In genomic region chr19:38511074-38511708, GRCh38 we compare ENCODE assay signal across 1 cellular context.
TF ChIP-seq lines count a peak whose summit lies in the region.

No MANE protein-coding gene starts in this region.

TF ChIP-seq in HEK293, 187 proteins besides CTCF, POLR2A, EP300 and RAD21 (continued from another document):
- no peak for TF ChIP-seq PRDM6 (tag by site-specific recombination; IDR thresholded peaks at IDR 0.05)
- TF ChIP-seq ZSCAN16 (tag by site-specific recombination; IDR thresholded peaks at IDR 0.05), result no peak
- TF ChIP-seq GLIS1 (tag by site-specific recombination; IDR thresholded peaks at IDR 0.05), result peak; percentile 45; the same call in 1 of the 2 replicates
- no peak for TF ChIP-seq ZNF654 (tag by site-specific recombination; IDR thresholded peaks at IDR 0.05; ENCODE audit: low read depth)
- no peak for TF ChIP-seq ZNF514 (tag by site-specific recombination; IDR thresholded peaks at IDR 0.05)
- no peak for TF ChIP-seq ZNF571 (tag by site-specific recombination; IDR thresholded peaks at IDR 0.05)
- TF ChIP-seq ZNF837 (tag by site-specific recombination; IDR thresholded peaks at IDR 0.05), result no peak
- TF ChIP-seq REST (tag by site-specific recombination; IDR thresholded peaks at IDR 0.05), result no peak; the same call in 1 of the 2 replicates
- peak; percentile 84 for TF ChIP-seq WT1 (tag by site-specific recombination; IDR thresholded peaks at IDR 0.05)
- TF ChIP-seq ZNF670 (tag by site-specific recombination; IDR thresholded peaks at IDR 0.05; ENCODE audit: low read depth), result no peak
- no peak for TF ChIP-seq ZNF114 (tag by site-specific recombination; IDR thresholded peaks at IDR 0.05)
- TF ChIP-seq KLF8 (tag by site-specific recombination; IDR thresholded peaks at IDR 0.05), result 0 out of 2 replicates have a peak, but pooled peaks have one; percentile 22
- no peak for TF ChIP-seq ZNF629 (tag by site-specific recombination; IDR thresholded peaks at IDR 0.05)
- TF ChIP-seq ZNF639 (tag by site-specific recombination; IDR thresholded peaks at IDR 0.05), result no peak
- TF ChIP-seq PRDM10 (tag by site-specific recombination; IDR thresholded peaks at IDR 0.05), result peak; percentile 80
- peak; percentile 14; the same call in 1 of the 2 replicates for TF ChIP-seq SP7 (tag by site-specific recombination; IDR thresholded peaks at IDR 0.05)
- TF ChIP-seq SALL2 (tag by site-specific recombination; IDR thresholded peaks at IDR 0.05; ENCODE audit: borderline replicate concordance), result no peak
- TF ChIP-seq ZNF48 (tag by site-specific recombination; IDR thresholded peaks at IDR 0.05), result no peak
- TF ChIP-seq ZNF596 (tag by site-specific recombination; IDR thresholded peaks at IDR 0.05), result no peak
- TF ChIP-seq ZNF350 (tag by site-specific recombination; IDR thresholded peaks at IDR 0.05), result no peak
- TF ChIP-seq ZFP69B (tag by site-specific recombination; IDR thresholded peaks at IDR 0.05), result no peak
- TF ChIP-seq ZBTB10 (tag by site-specific recombination; IDR thresholded peaks at IDR 0.05), result peak; percentile 22; the same call in 1 of the 2 replicates
- TF ChIP-seq ZNF366 (tag by site-specific recombination; conservative IDR thresholded peaks at IDR 0.05), result peak; percentile 62
- no peak for TF ChIP-seq GLI4 (tag by site-specific recombination; IDR thresholded peaks at IDR 0.05)
- no peak for TF ChIP-seq ZNF830 (tag by site-specific recombination; IDR thresholded peaks at IDR 0.05; ENCODE audit: low read depth)
- TF ChIP-seq ZNF600 (tag by site-specific recombination; IDR thresholded peaks at IDR 0.05), result no peak
- 0 out of 2 replicates have a peak, but pooled peaks have one; percentile 35 for TF ChIP-seq PATZ1 (tag by site-specific recombination; IDR thresholded peaks at IDR 0.05)
- no peak for TF ChIP-seq ZNF510 (tag by site-specific recombination; IDR thresholded peaks at IDR 0.05; ENCODE audit: insufficient replicate concordance)
- no peak for TF ChIP-seq ZNF664 (tag by site-specific recombination; IDR thresholded peaks at IDR 0.05)
- peak; percentile 84; the same call in 1 of the 2 replicates for TF ChIP-seq ZNF548 (tag by site-specific recombination; IDR thresholded peaks at IDR 0.05)
- no peak for TF ChIP-seq MYNN (tag by site-specific recombination; IDR thresholded peaks at IDR 0.05; ENCODE audit: borderline replicate concordance)
- TF ChIP-seq ZNF391 (tag by site-specific recombination; IDR thresholded peaks at IDR 0.05; ENCODE audit: borderline replicate concordance, low read depth), result no peak
- 0 out of 2 replicates have a peak, but pooled peaks have one; percentile 11 for TF ChIP-seq BCL6B (tag by site-specific recombination; IDR thresholded peaks at IDR 0.05)
- TF ChIP-seq ZNF398 (tag by site-specific recombination; IDR thresholded peaks at IDR 0.05), result no peak
TF ChIP-seq in HEK293: peak in this region for 13.
